In the genomic region with DNA sequence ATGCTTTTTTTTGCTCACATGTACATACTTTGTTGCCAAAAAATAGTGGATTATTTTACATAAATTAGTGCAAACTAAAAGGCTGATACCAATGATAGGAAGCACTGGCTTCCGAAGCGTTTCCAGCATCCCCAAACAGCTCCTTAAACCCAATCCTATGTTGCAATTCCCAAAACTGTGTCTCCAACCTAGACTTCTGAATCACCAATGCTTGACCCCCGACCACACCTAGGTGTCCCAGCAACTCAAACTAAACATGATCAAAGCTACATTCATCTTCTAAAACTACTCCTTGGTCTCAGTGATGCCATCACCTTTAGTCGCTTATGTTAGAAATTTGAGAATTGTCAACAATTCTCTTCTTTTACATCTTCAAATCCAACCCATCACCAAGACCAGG, we compare ENCODE assay signal across 15 cellular contexts. TPM values are rescaled to one million over a fixed set of nuclear protein-coding genes. Genes with fewer than 3 reads are reported as not detected.
A peak's percentile ranks its signal among the peaks of the same experiment; 100 is the strongest.
DNase-seq lines count a peak whose midpoint lies in the region; ATAC-seq, FAIRE-seq and TF ChIP-seq lines count a peak whose summit lies in the region.
"Had no signal": no experiment of that assay in that cellular context is flagged by ENCODE, and none has a peak within 500 bp of the region (broad histone marks: within the 10 kb centered on the region; RNA-seq: fewer than 3 reads in every experiment).

No MANE protein-coding gene starts in this region.

- H3K4me3 ChIP-seq in liver (ENCODE audit: low read depth in 1 of 3, low read length in 3 of 3) (no peak overlapping the region), HepG2 (replicated peaks in 1 of 3; ENCODE audit: insufficient read depth in 1 of 3, low read depth in 2 of 3, low read length in 3 of 3) (no peak overlapping the region), esophagus squamous epithelium (no peak overlapping the region), prostate gland (no peak overlapping the region)
- H3K4me3 ChIP-seq: dorsolateral prefrontal cortex had no signal

- H3K27ac ChIP-seq in liver (ENCODE audit: low read depth in 1 of 2, low read length in 2 of 2) (peak overlapping the region; percentile 88 to 92), HepG2 (ENCODE audit: extremely low read length, insufficient read depth, low read length) (no peak overlapping the region), esophagus squamous epithelium (peak overlapping the region in 3 of 4 donors; percentile 82 to 88 (median 85)), prostate gland (peak overlapping the region; percentile 66 to 78)
- H3K27ac ChIP-seq: neutrophil had no signal

- no peak for DNase-seq in HepG2 (ENCODE audit: low spot score)
- no peak for DNase-seq in esophagus squamous epithelium (lab: John Stamatoyannopoulos, UW)
- no peak for DNase-seq in prostate gland (ENCODE audit: low spot score)
- no peak for DNase-seq in NOMO-1 treated with DMSO at 0.1 percent for 48 hours (lab: John Stamatoyannopoulos, UW; ENCODE audit: unreplicated experiment)
- no peak for DNase-seq in COR-L47 (lab: John Stamatoyannopoulos, UW)
- no peak for DNase-seq in activated naive CD4-positive, alpha-beta T cell treated with anti-CD3 and anti-CD28 coated beads, Interleukin-2, amount 50 U/mL, for 72 hours (ENCODE audit: low spot score in 2 of 2)
- no peak for DNase-seq in NCI-H2081 treated with DMSO at 0.1 percent for 48 hours (lab: John Stamatoyannopoulos, UW)
- DNase-seq: activated B cell treated with CpG ODN at 0.5 μM for 24 hours; activated effector memory CD4-positive, alpha-beta T cell treated with Interleukin-2 at 50 U/mL for 16 hours; dorsolateral prefrontal cortex; NCI-H187; NCI-H524 treated with DMSO at 0.1 percent for 48 hours; substantia nigra had no signal

- H3K36me3 ChIP-seq in liver (ENCODE audit: control insufficient read depth in 4 of 4, insufficient read depth in 3 of 4, low read depth in 1 of 4, low read length in 3 of 4) (no peaks in the 10 kb centered on the region), HepG2 (replicated peaks in 1 of 2; ENCODE audit: control insufficient read depth in 1 of 2, insufficient read depth in 2 of 2, low read length in 2 of 2) (no peaks in the 10 kb centered on the region), esophagus squamous epithelium (no peaks in the 10 kb centered on the region), prostate gland (no peaks in the 10 kb centered on the region)
- H3K36me3 ChIP-seq: neutrophil had no signal

- no peaks in the 10 kb centered on the region for H3K9me3 Mint-ChIP-seq in activated naive CD4-positive, alpha-beta T cell treated with anti-CD3 and anti-CD28 coated beads, Interleukin-2, amount 50 U/mL, for 72 hours
- H3K9me3 Mint-ChIP-seq: activated B cell treated with CpG ODN at 0.5 μM for 24 hours had no signal

- intact Hi-C loops in HepG2 (cut with micrococcal nuclease; ENCODE audit: unreplicated experiment), result no loop called here
- intact Hi-C loops in esophagus squamous epithelium (cut with DNase I), result no loop called here
- intact Hi-C loops in prostate gland (cut with DNase I), result no loop called here

- TF ChIP-seq RAD21 in liver (IDR thresholded peaks at IDR 0.05) (no peak), HepG2 (CRISPR knock-in tag; IDR thresholded peaks at IDR 0.05) (no peak)

- FAIRE-seq in HepG2 (lab: Jason Lieb, UNC), result no peak

- no peak for TF ChIP-seq POLR2A in HepG2 (IDR thresholded peaks at IDR 0.05; ENCODE audit: insufficient read depth in 1 of 2, low read depth in 2 of 2, low read length in 2 of 2)
- no peak for TF ChIP-seq POLR2A in esophagus squamous epithelium (IDR thresholded peaks at IDR 0.05)
- no peak for TF ChIP-seq POLR2A in prostate gland (IDR thresholded peaks at IDR 0.05)

- H3K4me2 ChIP-seq in HepG2 (ENCODE audit: low read depth, low read length), result no peak overlapping the region

- no peak for ATAC-seq in HepG2
- ATAC-seq in activated naive CD4-positive, alpha-beta T cell treated with anti-CD3 and anti-CD28 coated beads, Interleukin-2, amount 50 U/mL, for 72 hours, result no peak

- H3K9me3 ChIP-seq in liver (ENCODE audit: control insufficient read depth in 4 of 4, low read length in 3 of 4) (no peaks in the 10 kb centered on the region), HepG2 (ENCODE audit: low read length) (no peaks in the 10 kb centered on the region), esophagus squamous epithelium (no peaks in the 10 kb centered on the region), prostate gland (no peaks in the 10 kb centered on the region)
- H3K9me3 ChIP-seq: neutrophil had no signal

- H3K79me2 ChIP-seq in HepG2 (ENCODE audit: insufficient read depth, low read length), result peaks cover 10% of the 10 kb centered on the region

- H4K20me1 ChIP-seq in HepG2 (ENCODE audit: insufficient read depth, low read length), result no peaks in the 10 kb centered on the region

- H3K36me3 Mint-ChIP-seq in activated naive CD4-positive, alpha-beta T cell treated with anti-CD3 and anti-CD28 coated beads, Interleukin-2, amount 50 U/mL, for 72 hours, result no peaks in the 10 kb centered on the region

- no peak for TF ChIP-seq EP300 in HepG2 (IDR thresholded peaks at IDR 0.05; ENCODE audit: low read depth in 2 of 2, low read length in 2 of 2)
- no peak for TF ChIP-seq EP300 in HepG2 (CRISPR knock-in tag; IDR thresholded peaks at IDR 0.05; ENCODE audit: borderline replicate concordance)

- H3K27ac Mint-ChIP-seq in activated naive CD4-positive, alpha-beta T cell treated with anti-CD3 and anti-CD28 coated beads, Interleukin-2, amount 50 U/mL, for 72 hours, result no peak overlapping the region
- H3K27ac Mint-ChIP-seq: activated B cell treated with CpG ODN at 0.5 μM for 24 hours had no signal

- CTCF ChIA-PET in HepG2 (lab: Yijun Ruan, JAX; ENCODE audit: low intra/inter-chr PET ratio, low total read pairs), result no interaction called here

- H3K9ac ChIP-seq in liver (ENCODE audit: low read depth in 1 of 2, low read length in 2 of 2) (no peak overlapping the region), HepG2 (ENCODE audit: insufficient read depth, low read depth, low read length) (no peak overlapping the region)

- WGBS in liver, result 91% methylated on average over 4 of the region's 4 CpGs
- WGBS in HepG2 (ENCODE audit: low lambda C conversion rate), result 93% methylated on average over 4 of the region's 4 CpGs
- WGBS in esophagus squamous epithelium, 2 donors, result 84 to 85% methylated on average over 4 of the region's 4 CpGs
- WGBS in prostate gland, result 93% methylated on average over 4 of the region's 4 CpGs

- BruUV-seq in HepG2 (replicated peaks; lab: Mats Ljungman, UMichigan), result no TSS peak

- in situ Hi-C loops in HepG2 (cut with HindIII; ENCODE audit: extremely low pct_ligation_motif_present, low pct_unique_long_range_greater_than_20kb), result no loop called here

- POLR2A ChIA-PET in HepG2 (lab: Yijun Ruan, JAX), result no interaction called here

- no peak for TF ChIP-seq CTCF in liver (IDR thresholded peaks at IDR 0.05; ENCODE audit: low read depth, low read length, missing input control)
- no peak for TF ChIP-seq CTCF in HepG2 (CRISPR knock-in tag; IDR thresholded peaks at IDR 0.05)
- no peak for TF ChIP-seq CTCF in esophagus squamous epithelium (IDR thresholded peaks at IDR 0.05)
- TF ChIP-seq CTCF in prostate gland (IDR thresholded peaks at IDR 0.05), result no peak

- H3K4me1 ChIP-seq in liver (ENCODE audit: control insufficient read depth in 4 of 4, insufficient read depth in 4 of 4, low read length in 3 of 4) (peaks cover 10 to 19% (median 14%) of the 10 kb centered on the region in 4 donors), HepG2 (ENCODE audit: insufficient read depth, low read length) (peaks cover 53% of the 10 kb centered on the region), esophagus squamous epithelium (peaks cover 13 to 75% (median 34%) of the 10 kb centered on the region in 3 donors), prostate gland (replicated peaks) (peaks cover 10% of the 10 kb centered on the region)

- H2AFZ ChIP-seq in HepG2 (ENCODE audit: low read length), result no peak overlapping the region

- H3K27me3 ChIP-seq in liver (ENCODE audit: control insufficient read depth in 4 of 4, insufficient read depth in 4 of 4, low read length in 3 of 4) (no peaks in the 10 kb centered on the region), HepG2 (ENCODE audit: control insufficient read depth in 1 of 2, insufficient read depth in 2 of 2, low read length in 2 of 2) (no peaks in the 10 kb centered on the region), esophagus squamous epithelium (no peaks in the 10 kb centered on the region), prostate gland (replicated peaks; ENCODE audit: insufficient read depth) (no peaks in the 10 kb centered on the region)

TF ChIP-seq in liver, 16 proteins besides CTCF, POLR2A, EP300 and RAD21 (continues in another document):
- TF ChIP-seq HNF4A (conservative IDR thresholded peaks at IDR 0.05), result no peak
- no peak for TF ChIP-seq HNF4G (IDR thresholded peaks at IDR 0.05)

RNA-seq across cellular contexts. Expression of a gene that starts 13.4 kb away (rescaled TPM):
- total RNA-seq in liver, result 10 to 100 TPM in 1 of 2 donors, 1 to 10 TPM in 1; 3.9 to 22.0 TPM
- polyA plus RNA-seq in liver, result 1 to 10 TPM; 5.0 to 6.3 TPM
- 3.7 and 4.0 TPM in 2 replicates for total RNA-seq in HepG2 (2016; rRNA removed; fragmentation: Illumina TruSeq; extraction: Trizol)
- 0.79 and 0.81 TPM in 2 replicates for total RNA-seq in HepG2 (2016; cell fraction: cytosol; rRNA removed; fragmentation: Illumina TruSeq; extraction: Trizol; ENCODE audit: low read depth)
- total RNA-seq in HepG2 (2016; cell fraction: insoluble cytoplasmic fraction; rRNA removed; fragmentation: Illumina TruSeq; extraction: Trizol), result 3.1 and 4.2 TPM in 2 replicates
- total RNA-seq in HepG2 (2016; cell fraction: membrane; rRNA removed; fragmentation: Illumina TruSeq; extraction: Trizol), result 2.1 and 2.3 TPM in 2 replicates
- total RNA-seq in HepG2 (2016; cell fraction: nucleus; rRNA removed; fragmentation: Illumina TruSeq; extraction: Trizol), result 6.1 and 6.4 TPM in 2 replicates
- polyA plus RNA-seq in HepG2 (2011; rRNA removed), result 2.3 and 2.8 TPM in 2 replicates
- polyA plus RNA-seq in HepG2 (2011; cell fraction: cytosol; rRNA removed), result 1.5 and 2.0 TPM in 2 replicates
- polyA plus RNA-seq in HepG2 (2011; cell fraction: nucleus; rRNA removed), result 1.1 TPM in 2 replicates
- 1.3 and 1.7 TPM in 2 replicates for polyA plus RNA-seq in HepG2 (2012)
- 0.23 and 0.26 TPM in 2 replicates for polyA plus RNA-seq in HepG2 (2016; cell fraction: cytosol; fragmentation: Illumina TruSeq; extraction: Trizol; ENCODE audit: low read depth)
- polyA plus RNA-seq in HepG2 (2016; cell fraction: insoluble cytoplasmic fraction; fragmentation: Illumina TruSeq; extraction: Trizol; ENCODE audit: low read depth), result 1.3 and 1.4 TPM in 2 replicates
- polyA plus RNA-seq in HepG2 (2016; cell fraction: membrane; fragmentation: Illumina TruSeq; extraction: Trizol; ENCODE audit: low read depth), result 0.48 TPM in 2 replicates
- polyA plus RNA-seq in HepG2 (2016; cell fraction: nucleus; fragmentation: Illumina TruSeq; extraction: Trizol; ENCODE audit: insufficient read depth, low read depth), result 3.1 and 4.7 TPM in 2 replicates
- polyA minus RNA-seq in HepG2 (2011; rRNA and poly(A)+ RNA removed; ENCODE audit: low replicate concordance), result 0.89 and 4.0 TPM in 2 replicates
- 3.3 and 5.1 TPM in 2 replicates for polyA minus RNA-seq in HepG2 (2011; cell fraction: cytosol; rRNA and poly(A)+ RNA removed)
- 6.0 and 8.6 TPM in 2 replicates for polyA minus RNA-seq in HepG2 (2011; cell fraction: nucleus; rRNA and poly(A)+ RNA removed)
- 10 to 100 TPM; 20.2 to 39.1 (median 35.6) TPM for total RNA-seq in esophagus squamous epithelium
- total RNA-seq in prostate gland, result 100 to 1,000 TPM in 1 of 2 donors, 10 to 100 TPM in 1; 33.5 to 103 TPM
- not detected for total RNA-seq in activated naive CD4-positive, alpha-beta T cell treated with anti-CD3 and anti-CD28 coated beads, Interleukin-2, amount 50 U/mL, for 72 hours
